1 cellular context compared by ENCODE assay signal in the genomic region with DNA sequence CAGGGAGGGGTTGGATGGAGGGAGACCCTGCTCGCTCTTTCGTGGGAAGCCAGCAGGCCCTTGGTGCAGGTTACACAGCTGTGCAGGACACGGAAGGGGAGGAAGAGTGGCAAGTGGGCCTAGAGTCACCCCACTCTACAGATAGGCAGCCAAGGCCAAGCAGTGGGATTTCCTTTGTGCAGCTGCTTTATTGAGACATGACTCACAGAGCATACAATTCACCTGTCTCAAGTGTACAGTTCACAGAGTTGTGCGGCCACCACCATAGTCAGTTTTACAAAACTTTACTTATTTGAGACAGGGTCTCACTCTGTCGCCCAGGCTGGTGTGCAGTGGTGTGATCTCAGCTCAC.
TF ChIP-seq lines count a peak whose summit lies in the region.

No MANE protein-coding gene starts in this region.

TF ChIP-seq in SK-N-SH, 30 proteins besides CTCF, POLR2A, EP300 and RAD21 (continued from another document):
- TF ChIP-seq, protein P1, sequence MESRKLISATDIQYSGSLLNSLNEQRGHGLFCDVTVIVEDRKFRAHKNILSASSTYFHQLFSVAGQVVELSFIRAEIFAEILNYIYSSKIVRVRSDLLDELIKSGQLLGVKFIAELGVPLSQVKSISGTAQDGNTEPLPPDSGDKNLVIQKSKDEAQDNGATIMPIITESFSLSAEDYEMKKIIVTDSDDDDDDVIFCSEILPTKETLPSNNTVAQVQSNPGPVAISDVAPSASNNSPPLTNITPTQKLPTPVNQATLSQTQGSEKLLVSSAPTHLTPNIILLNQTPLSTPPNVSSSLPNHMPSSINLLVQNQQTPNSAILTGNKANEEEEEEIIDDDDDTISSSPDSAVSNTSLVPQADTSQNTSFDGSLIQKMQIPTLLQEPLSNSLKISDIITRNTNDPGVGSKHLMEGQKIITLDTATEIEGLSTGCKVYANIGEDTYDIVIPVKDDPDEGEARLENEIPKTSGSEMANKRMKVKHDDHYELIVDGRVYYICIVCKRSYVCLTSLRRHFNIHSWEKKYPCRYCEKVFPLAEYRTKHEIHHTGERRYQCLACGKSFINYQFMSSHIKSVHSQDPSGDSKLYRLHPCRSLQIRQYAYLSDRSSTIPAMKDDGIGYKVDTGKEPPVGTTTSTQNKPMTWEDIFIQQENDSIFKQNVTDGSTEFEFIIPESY (IDR thresholded peaks at IDR 0.05; ENCODE audit: borderline replicate concordance, low read depth), result no peak
- no peak for TF ChIP-seq NFIC (IDR thresholded peaks at IDR 0.05; ENCODE audit: borderline replicate concordance)
- no peak for TF ChIP-seq RFX5 (IDR thresholded peaks at IDR 0.05; ENCODE audit: low read length)
- no peak for TF ChIP-seq TEAD4 (IDR thresholded peaks at IDR 0.05; ENCODE audit: borderline replicate concordance, insufficient read depth)
TF ChIP-seq in SK-N-SH: peak in this region for 0.
